ENCODE assay signal across 8 cellular contexts in genomic region chr15:78396976-78397375, GRCh38. TPM values are rescaled to one million over a fixed set of nuclear protein-coding genes. Genes with fewer than 3 reads are reported as not detected.
DNase-seq lines count a peak whose midpoint lies in the region; ATAC-seq, FAIRE-seq and TF ChIP-seq lines count a peak whose summit lies in the region.

No MANE protein-coding gene starts in this region.

- peak; percentile 76 for FAIRE-seq in HepG2 (lab: Jason Lieb, UNC)

- no TSS peak for BruUV-seq in HepG2 (replicated peaks; lab: Mats Ljungman, UMichigan)

- H3K79me2 ChIP-seq in HepG2 (ENCODE audit: insufficient read depth, low read length) = no peaks in the 10 kb centered on the region

- CTCF ChIA-PET in HepG2 (lab: Yijun Ruan, JAX; ENCODE audit: low intra/inter-chr PET ratio, low total read pairs) = no interaction called here

- no peak for TF ChIP-seq POLR2A in body of pancreas (IDR thresholded peaks at IDR 0.05)
- no peak for TF ChIP-seq POLR2A in HepG2 (IDR thresholded peaks at IDR 0.05; ENCODE audit: insufficient read depth in 1 of 2, low read depth in 2 of 2, low read length in 2 of 2)

- in situ Hi-C loops in HepG2 (cut with HindIII; ENCODE audit: extremely low pct_ligation_motif_present, low pct_unique_long_range_greater_than_20kb) = no loop called here

- ATAC-seq in body of pancreas (peak; percentile 91), HepG2 (peak; percentile 95)

- no peak overlapping the region for H2AFZ ChIP-seq in HepG2 (ENCODE audit: low read length)

- DNase-seq in stimulated activated CD4-positive, alpha-beta T cell treated with anti-CD3 and anti-CD28 coated beads, Interleukin-15, amount 100 ng/mL, for 24 hours = peak; percentile 13
- no peak for DNase-seq in stimulated activated CD4-positive, alpha-beta T cell treated with anti-CD3 and anti-CD28 coated beads, Interleukin-2, amount 100 ng/mL, for 48 hours
- DNase-seq in body of pancreas = peak; percentile 78 to 87 (median 85)
- DNase-seq in HepG2 (ENCODE audit: low spot score) = peak; percentile 70
- no peak for DNase-seq in NK-92 (lab: John Stamatoyannopoulos, UW; ENCODE audit: unreplicated experiment)
- no peak for DNase-seq in NCI-H748 treated with DMSO at 0.1 percent for 48 hours (lab: John Stamatoyannopoulos, UW)
- no peak for DNase-seq in activated CD4-positive, CD25-positive, alpha-beta regulatory T cell (lab: John Stamatoyannopoulos, UW)
- DNase-seq in RKO (ENCODE audit: low spot score) = no peak

- H4K20me1 ChIP-seq in HepG2 (ENCODE audit: insufficient read depth, low read length) = no peaks in the 10 kb centered on the region

- whole genome bisulfite sequencing in body of pancreas, 2 donors = 22 to 33% methylated on average over 8 to 9 of the region's 9 CpGs
- 20% methylated on average over 1 of the region's 9 CpGs for WGBS in HepG2 (ENCODE audit: low lambda C conversion rate)

- no peak overlapping the region for H3K9ac ChIP-seq in HepG2 (ENCODE audit: insufficient read depth, low read depth, low read length)

- TF ChIP-seq EP300 in HepG2 (IDR thresholded peaks at IDR 0.05; ENCODE audit: low read depth in 2 of 2, low read length in 2 of 2) (no peak), HepG2 (CRISPR knock-in tag; IDR thresholded peaks at IDR 0.05; ENCODE audit: borderline replicate concordance) (no peak)

- H3K36me3 ChIP-seq in body of pancreas (replicated peaks in 1 of 2; ENCODE audit: insufficient read depth in 1 of 2, low read depth in 2 of 2) (no peaks in the 10 kb centered on the region), HepG2 (replicated peaks in 1 of 2; ENCODE audit: control insufficient read depth in 1 of 2, insufficient read depth in 2 of 2, low read length in 2 of 2) (no peaks in the 10 kb centered on the region)

- H3K4me3 ChIP-seq in body of pancreas (no peak overlapping the region), HepG2 (replicated peaks in 1 of 3; ENCODE audit: insufficient read depth in 1 of 3, low read depth in 2 of 3, low read length in 3 of 3) (no peak overlapping the region)

- 0 out of 2 replicates have a peak, but pooled peaks have one; percentile 28 for TF ChIP-seq RAD21 in HepG2 (CRISPR knock-in tag; IDR thresholded peaks at IDR 0.05)

- H3K4me1 ChIP-seq in body of pancreas (peaks cover 7% of the 10 kb centered on the region), HepG2 (ENCODE audit: insufficient read depth, low read length) (peaks cover 17% of the 10 kb centered on the region)

- no peaks in the 10 kb centered on the region for H3K9me3 ChIP-seq in body of pancreas
- H3K9me3 ChIP-seq in HepG2 (ENCODE audit: low read length) = no peaks in the 10 kb centered on the region

- TF ChIP-seq CTCF in body of pancreas (IDR thresholded peaks at IDR 0.05) = peak in 6 of 7 experiments; percentile 27 to 58 (median 47)
- peak; percentile 66 for TF ChIP-seq CTCF in HepG2 (CRISPR knock-in tag; IDR thresholded peaks at IDR 0.05)

- intact Hi-C loops in body of pancreas (cut with DNase I) (no loop called here), HepG2 (cut with micrococcal nuclease; ENCODE audit: unreplicated experiment) (loop anchor here (10.0 kb wide), 1 partner anchor 52 kb away; the partner anchor contains the start of gene CRABP1)

- H3K27me3 ChIP-seq in body of pancreas = no peaks in the 10 kb centered on the region
- peaks cover 0 to 5% of the 10 kb centered on the region in 2 experiments; a peak in 1 of 5 replicates for H3K27me3 ChIP-seq in HepG2 (ENCODE audit: control insufficient read depth in 1 of 2, insufficient read depth in 2 of 2, low read length in 2 of 2)

- H3K4me2 ChIP-seq in HepG2 (ENCODE audit: low read depth, low read length) = peak overlapping the region; percentile 34; the same call in 1 of the 2 replicates

- POLR2A ChIA-PET in HepG2 (lab: Yijun Ruan, JAX) = interaction anchor here (1.0 to 3.5 kb wide), 4 partner anchors 22 to 97 kb away, joined by 3 to 12 read pairs (median 5); partner anchors contain the start of genes IREB2 and SKIC8

- H3K27ac ChIP-seq in body of pancreas = no peak overlapping the region
- H3K27ac ChIP-seq in HepG2 (ENCODE audit: extremely low read length, insufficient read depth, low read length) = no peak overlapping the region

TF ChIP-seq in HepG2, 621 proteins besides CTCF, POLR2A, EP300 and RAD21 (continues in another document):
- TF ChIP-seq HNF4A (CRISPR knock-in tag; IDR thresholded peaks at IDR 0.05) (peak; percentile 40), XRCC5 (optimal IDR thresholded peaks at IDR 0.05; ENCODE audit: low read length) (peak; percentile 56), ZNF280B (CRISPR knock-in tag; IDR thresholded peaks at IDR 0.05; ENCODE audit: borderline replicate concordance) (no peak), ZNF501 (CRISPR knock-in tag; IDR thresholded peaks at IDR 0.05) (no peak), ZNF570 (CRISPR knock-in tag; IDR thresholded peaks at IDR 0.05; ENCODE audit: borderline replicate concordance) (no peak), ZNF724P (CRISPR knock-in tag; IDR thresholded peaks at IDR 0.05; ENCODE audit: borderline replicate concordance) (no peak), SRF (IDR thresholded peaks at IDR 0.05; ENCODE audit: low read depth, low read length) (0 out of 2 replicates have a peak, but pooled peaks have one; percentile 16), HES4 (CRISPR knock-in tag; IDR thresholded peaks at IDR 0.05; ENCODE audit: borderline replicate concordance) (no peak)

RNA-seq across cellular contexts. Expression of gene IREB2, which starts 41.0 kb away (rescaled TPM):
- total RNA-seq in body of pancreas (10 to 100 TPM; 16.2 to 31.9 TPM), HepG2 (2016; rRNA removed; fragmentation: Illumina TruSeq; extraction: Trizol) (30.4 and 66.4 TPM in 2 replicates)
- 4.8 and 10.3 TPM in 2 replicates for total RNA-seq in HepG2 (2016; cell fraction: cytosol; rRNA removed; fragmentation: Illumina TruSeq; extraction: Trizol; ENCODE audit: low read depth)
- total RNA-seq in HepG2 (2016; cell fraction: insoluble cytoplasmic fraction; rRNA removed; fragmentation: Illumina TruSeq; extraction: Trizol) = 28.4 and 65.6 TPM in 2 replicates
- 15.3 and 17.3 TPM in 2 replicates for total RNA-seq in HepG2 (2016; cell fraction: membrane; rRNA removed; fragmentation: Illumina TruSeq; extraction: Trizol)
- 42.4 and 45.9 TPM in 2 replicates for total RNA-seq in HepG2 (2016; cell fraction: nucleus; rRNA removed; fragmentation: Illumina TruSeq; extraction: Trizol)
- 19.1 and 24.2 TPM in 2 replicates for polyA plus RNA-seq in HepG2 (2011; rRNA removed)
- 8.7 and 13.2 TPM in 2 replicates for polyA plus RNA-seq in HepG2 (2011; cell fraction: cytosol; rRNA removed)
- 16.6 and 19.4 TPM in 2 replicates for polyA plus RNA-seq in HepG2 (2011; cell fraction: nucleus; rRNA removed)
- polyA plus RNA-seq in HepG2 (2012) = 28.6 and 38.1 TPM in 2 replicates
- 1.3 and 1.4 TPM in 2 replicates for polyA plus RNA-seq in HepG2 (2016; cell fraction: cytosol; fragmentation: Illumina TruSeq; extraction: Trizol; ENCODE audit: low read depth)
- 42.2 and 43.3 TPM in 2 replicates for polyA plus RNA-seq in HepG2 (2016; cell fraction: insoluble cytoplasmic fraction; fragmentation: Illumina TruSeq; extraction: Trizol; ENCODE audit: low read depth)
- polyA plus RNA-seq in HepG2 (2016; cell fraction: membrane; fragmentation: Illumina TruSeq; extraction: Trizol; ENCODE audit: low read depth) = 4.5 and 5.2 TPM in 2 replicates
- 37.4 and 43.1 TPM in 2 replicates for polyA plus RNA-seq in HepG2 (2016; cell fraction: nucleus; fragmentation: Illumina TruSeq; extraction: Trizol; ENCODE audit: insufficient read depth, low read depth)
- polyA minus RNA-seq in HepG2 (2011; rRNA and poly(A)+ RNA removed; ENCODE audit: low replicate concordance) = 21.8 and 39.0 TPM in 2 replicates
- 40.3 and 45.6 TPM in 2 replicates for polyA minus RNA-seq in HepG2 (2011; cell fraction: cytosol; rRNA and poly(A)+ RNA removed)
- polyA minus RNA-seq in HepG2 (2011; cell fraction: nucleus; rRNA and poly(A)+ RNA removed) = 82.4 and 84.9 TPM in 2 replicates

RNA-seq across cellular contexts. Expression of gene CRABP1, which starts 56.8 kb away (rescaled TPM):
- 1 to 10 TPM in 1 of 2 donors, not detected in 1; 1.6 TPM for total RNA-seq in body of pancreas
- total RNA-seq in HepG2 (2016; rRNA removed; fragmentation: Illumina TruSeq; extraction: Trizol) = not detected in 2 replicates
- total RNA-seq in HepG2 (2016; cell fraction: cytosol; rRNA removed; fragmentation: Illumina TruSeq; extraction: Trizol; ENCODE audit: low read depth) = not detected in 2 replicates
- total RNA-seq in HepG2 (2016; cell fraction: insoluble cytoplasmic fraction; rRNA removed; fragmentation: Illumina TruSeq; extraction: Trizol) = not detected in 2 replicates
- total RNA-seq in HepG2 (2016; cell fraction: membrane; rRNA removed; fragmentation: Illumina TruSeq; extraction: Trizol) = not detected in 2 replicates
- total RNA-seq in HepG2 (2016; cell fraction: nucleus; rRNA removed; fragmentation: Illumina TruSeq; extraction: Trizol) = not detected in 2 replicates
- not detected in 2 replicates for polyA plus RNA-seq in HepG2 (2011; rRNA removed)
- polyA plus RNA-seq in HepG2 (2011; cell fraction: cytosol; rRNA removed) = not detected in 2 replicates
- polyA plus RNA-seq in HepG2 (2011; cell fraction: nucleus; rRNA removed) = not detected in 2 replicates
- not detected in 2 replicates for polyA plus RNA-seq in HepG2 (2012)
- polyA plus RNA-seq in HepG2 (2016; cell fraction: cytosol; fragmentation: Illumina TruSeq; extraction: Trizol; ENCODE audit: low read depth) = not detected in 2 replicates
- polyA plus RNA-seq in HepG2 (2016; cell fraction: insoluble cytoplasmic fraction; fragmentation: Illumina TruSeq; extraction: Trizol; ENCODE audit: low read depth) = not detected in 2 replicates
- not detected in 2 replicates for polyA plus RNA-seq in HepG2 (2016; cell fraction: membrane; fragmentation: Illumina TruSeq; extraction: Trizol; ENCODE audit: low read depth)
- not detected in 2 replicates for polyA plus RNA-seq in HepG2 (2016; cell fraction: nucleus; fragmentation: Illumina TruSeq; extraction: Trizol; ENCODE audit: insufficient read depth, low read depth)
- polyA minus RNA-seq in HepG2 (2011; rRNA and poly(A)+ RNA removed; ENCODE audit: low replicate concordance) = not detected in 2 replicates
- polyA minus RNA-seq in HepG2 (2011; cell fraction: cytosol; rRNA and poly(A)+ RNA removed) = not detected in 2 replicates
- polyA minus RNA-seq in HepG2 (2011; cell fraction: nucleus; rRNA and poly(A)+ RNA removed) = not detected in 2 replicates

Comparison
In these comparisons a context has a peak if more than half of its experiments do, and no peak if none do; other contexts are left out.
1. DNase-seq: peak in stimulated activated CD4-positive, alpha-beta T cell treated with anti-CD3 and anti-CD28 coated beads, Interleukin-15, amount 100 ng/mL, for 24 hours (single experiment), body of pancreas (4 of 4) and HepG2 (single experiment); none in stimulated activated CD4-positive, alpha-beta T cell treated with anti-CD3 and anti-CD28 coated beads, Interleukin-2, amount 100 ng/mL, for 48 hours (0 of 2), NK-92 (single experiment), NCI-H748 treated with DMSO at 0.1 percent for 48 hours (single experiment), activated CD4-positive, CD25-positive, alpha-beta regulatory T cell (0 of 4) and RKO (single experiment).